ENCODE assay signal across 9 cellular contexts in the genomic region with DNA sequence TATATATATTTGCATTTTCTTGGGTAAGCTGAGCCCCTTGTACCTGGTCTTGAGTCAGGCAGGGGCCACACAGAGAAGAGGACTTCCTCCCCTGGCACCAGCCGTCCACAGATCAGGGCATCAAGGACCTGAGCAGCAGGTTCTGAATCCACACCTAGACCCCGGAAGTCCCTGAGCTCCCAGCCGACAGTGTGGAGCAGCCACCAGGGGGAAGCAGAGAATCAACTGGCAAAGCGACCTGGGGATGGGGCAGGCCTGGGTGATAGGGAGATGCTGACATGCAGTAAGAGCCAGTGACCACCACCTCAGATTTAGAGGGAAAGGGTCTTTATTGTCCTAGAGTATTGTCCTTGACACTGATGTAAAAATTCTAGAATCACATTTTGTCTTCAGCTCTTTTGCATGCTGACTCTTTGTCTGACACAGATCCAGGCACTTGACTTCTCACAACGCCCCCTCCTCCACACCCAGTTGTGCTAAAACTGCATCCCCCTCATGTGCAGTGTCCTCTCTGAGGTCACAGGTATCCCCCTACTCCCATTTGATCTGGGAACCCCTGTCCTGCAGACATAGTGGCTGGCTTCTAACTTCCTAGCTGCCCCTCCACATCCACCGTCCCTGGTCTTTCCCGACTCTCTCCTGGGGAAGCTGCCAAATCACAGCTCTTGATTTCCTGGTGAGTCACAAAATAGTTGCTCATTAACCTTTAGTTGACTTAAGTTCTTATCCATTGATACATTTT.
DNase-seq lines count a peak whose midpoint lies in the region; ATAC-seq, FAIRE-seq and TF ChIP-seq lines count a peak whose summit lies in the region.
"Had no signal": no experiment of that assay in that cellular context is flagged by ENCODE, and none has a peak within 500 bp of the region (broad histone marks: within the 10 kb centered on the region; RNA-seq: fewer than 3 reads in every experiment).

No MANE protein-coding gene starts in this region.

- TF ChIP-seq CTCF in endothelial cell (IDR thresholded peaks at IDR 0.05; ENCODE audit: unreplicated experiment) (peak; percentile 61), transverse colon (IDR thresholded peaks at IDR 0.05) (peak; percentile 57 to 72 (median 69))

- H3K27me3 Mint-ChIP-seq in activated CD8-positive, alpha-beta T cell treated with anti-CD3 and anti-CD28 coated beads, Interleukin-2, amount 10 ng/mL, durations not matched to agents 7 days and 5 days (ENCODE audit: low read depth), result peaks cover 6% of the 10 kb centered on the region
- H3K27me3 Mint-ChIP-seq in endothelial cell (ENCODE audit: unreplicated experiment), result peaks cover 8% of the 10 kb centered on the region
- H3K27me3 Mint-ChIP-seq in natural killer cell treated with Interleukin-12 subunit alpha and Interleukin-12 subunit beta and Interleukin-15 and Interleukin-18, amount 100 ng/mL, for 72 hours, result no peaks in the 10 kb centered on the region

- no peaks in the 10 kb centered on the region for H3K27me3 ChIP-seq in transverse colon

- in situ Hi-C loops in transverse colon (cut with MboI; ENCODE audit: low pct_ligation_motif_present in 1 of 4, low pct_unique_long_range_greater_than_20kb in 1 of 4, low sequenced_read_pairs in 3 of 4), result loop anchor here in 1 of 4 donors (25.0 kb wide), 1 partner anchor 134 kb away; the partner anchor contains the start of gene IGLL5

- H3K4me3 ChIP-seq in transverse colon, result no peak overlapping the region
- H3K4me3 ChIP-seq: psoas muscle had no signal

- 16 to 24% methylated on average over 2 to 7 of the region's 7 CpGs for WGBS in transverse colon (ENCODE audit: low coverage in 1 of 2), 2 donors

- POLR2A ChIA-PET in activated CD8-positive, alpha-beta T cell treated with anti-CD3 and anti-CD28 coated beads, Interleukin-2, amount 10 ng/mL, durations not matched to agents 7 days and 5 days (lab: Charles Lee), result interaction anchor here (0.8 kb wide), 1 partner anchor 30 kb away, joined by 5 read pairs; no protein-coding TSS in a partner anchor

- TF ChIP-seq EP300 in transverse colon (IDR thresholded peaks at IDR 0.05; ENCODE audit: low read depth), result no peak

- no peak overlapping the region for H3K4me3 Mint-ChIP-seq in activated CD8-positive, alpha-beta T cell treated with anti-CD3 and anti-CD28 coated beads, Interleukin-2, amount 10 ng/mL, durations not matched to agents 7 days and 5 days
- H3K4me3 Mint-ChIP-seq in endothelial cell (ENCODE audit: unreplicated experiment), result no peak overlapping the region
- no peak overlapping the region for H3K4me3 Mint-ChIP-seq in natural killer cell treated with Interleukin-12 subunit alpha and Interleukin-12 subunit beta and Interleukin-15 and Interleukin-18, amount 100 ng/mL, for 72 hours

- peak; percentile 97 for ATAC-seq in activated CD8-positive, alpha-beta T cell treated with anti-CD3 and anti-CD28 coated beads, Interleukin-2, amount 10 ng/mL, durations not matched to agents 7 days and 5 days
- peak; percentile 82 to 86 for ATAC-seq in natural killer cell treated with Interleukin-12 subunit alpha and Interleukin-12 subunit beta and Interleukin-15 and Interleukin-18, amount 100 ng/mL, for 72 hours
- ATAC-seq in HG03108 (IDR thresholded peaks at IDR 0.05; ENCODE audit: unreplicated experiment), result no peak

- H3K36me3 Mint-ChIP-seq in activated CD8-positive, alpha-beta T cell treated with anti-CD3 and anti-CD28 coated beads, Interleukin-2, amount 10 ng/mL, durations not matched to agents 7 days and 5 days (ENCODE audit: low read depth), result no peaks in the 10 kb centered on the region
- H3K36me3 Mint-ChIP-seq in endothelial cell (ENCODE audit: low read depth, unreplicated experiment), result no peaks in the 10 kb centered on the region
- no peaks in the 10 kb centered on the region for H3K36me3 Mint-ChIP-seq in natural killer cell treated with Interleukin-12 subunit alpha and Interleukin-12 subunit beta and Interleukin-15 and Interleukin-18, amount 100 ng/mL, for 72 hours

- H3K9me3 Mint-ChIP-seq in activated CD8-positive, alpha-beta T cell treated with anti-CD3 and anti-CD28 coated beads, Interleukin-2, amount 10 ng/mL, durations not matched to agents 7 days and 5 days (ENCODE audit: insufficient read depth), result no peaks in the 10 kb centered on the region
- H3K9me3 Mint-ChIP-seq in endothelial cell (ENCODE audit: unreplicated experiment), result no peaks in the 10 kb centered on the region
- H3K9me3 Mint-ChIP-seq in natural killer cell treated with Interleukin-12 subunit alpha and Interleukin-12 subunit beta and Interleukin-15 and Interleukin-18, amount 100 ng/mL, for 72 hours, result no peaks in the 10 kb centered on the region

- intact Hi-C loops in transverse colon (cut with DNase I; ENCODE audit: low total_unique reads), result no loop called here

- H3K9me3 ChIP-seq in transverse colon, result no peaks in the 10 kb centered on the region
- H3K9me3 ChIP-seq: psoas muscle had no signal

- FAIRE-seq in GM12891 (lab: Jason Lieb, UNC), result peak; percentile 94

- H3K36me3 ChIP-seq in transverse colon, result no peaks in the 10 kb centered on the region

- CTCF ChIA-PET in activated CD8-positive, alpha-beta T cell treated with anti-CD3 and anti-CD28 coated beads, Interleukin-2, amount 10 ng/mL, durations not matched to agents 7 days and 5 days (lab: Charles Lee), result interaction anchor here (0.5 to 9.4 kb wide), 55 partner anchors 10 to 642 kb away, joined by 3 to 134 read pairs (median 5); no protein-coding TSS in a partner anchor

- H3K4me1 ChIP-seq in transverse colon, result no peaks in the 10 kb centered on the region
- H3K4me1 ChIP-seq: psoas muscle had no signal

- TF ChIP-seq POLR2A in GM12891 (IDR thresholded peaks at IDR 0.05; ENCODE audit: low read depth, low read length) (no peak), transverse colon (IDR thresholded peaks at IDR 0.05) (no peak)

- DNase-seq in AG08395 (ENCODE audit: low spot score) (peak; percentile 48), GM12891 (ENCODE audit: insufficient read length, low spot score) (peak; percentile 76), NCI-H69 (lab: John Stamatoyannopoulos, UW) (peak; percentile 61), endothelial cell (ENCODE audit: low spot score) (peak; percentile 77), transverse colon (peak; percentile 79)
- DNase-seq in activated CD8-positive, alpha-beta T cell treated with anti-CD3 and anti-CD28 coated beads, Interleukin-2, amount 10 ng/mL, durations not matched to agents 7 days and 5 days, result peak; percentile 86
- DNase-seq in natural killer cell treated with Interleukin-12 subunit alpha and Interleukin-12 subunit beta and Interleukin-15 and Interleukin-18, amount 100 ng/mL, for 72 hours (ENCODE audit: low spot score), result peak; percentile 80

- no peak overlapping the region for H3K27ac ChIP-seq in transverse colon
- H3K27ac ChIP-seq: psoas muscle had no signal

- H3K27ac Mint-ChIP-seq in activated CD8-positive, alpha-beta T cell treated with anti-CD3 and anti-CD28 coated beads, Interleukin-2, amount 10 ng/mL, durations not matched to agents 7 days and 5 days, result no peak overlapping the region
- H3K27ac Mint-ChIP-seq in endothelial cell (ENCODE audit: unreplicated experiment), result no peak overlapping the region
- H3K27ac Mint-ChIP-seq in natural killer cell treated with Interleukin-12 subunit alpha and Interleukin-12 subunit beta and Interleukin-15 and Interleukin-18, amount 100 ng/mL, for 72 hours, result peak overlapping the region in 1 of 2 donors; percentile 58

- peaks cover 34% of the 10 kb centered on the region for H3K4me1 Mint-ChIP-seq in activated CD8-positive, alpha-beta T cell treated with anti-CD3 and anti-CD28 coated beads, Interleukin-2, amount 10 ng/mL, durations not matched to agents 7 days and 5 days (ENCODE audit: low read depth)
- H3K4me1 Mint-ChIP-seq in endothelial cell (ENCODE audit: unreplicated experiment), result peaks cover 2% of the 10 kb centered on the region
- peaks cover 41 to 50% of the 10 kb centered on the region in 2 donors for H3K4me1 Mint-ChIP-seq in natural killer cell treated with Interleukin-12 subunit alpha and Interleukin-12 subunit beta and Interleukin-15 and Interleukin-18, amount 100 ng/mL, for 72 hours (ENCODE audit: low read depth in 2 of 2)

TF ChIP-seq in GM12891, 5 proteins besides CTCF, POLR2A, EP300 and RAD21:
- TF ChIP-seq POU2F2 (IDR thresholded peaks at IDR 0.05; ENCODE audit: low read depth, low read length), result no peak
- no peak for TF ChIP-seq POLR2AphosphoS5 (IDR thresholded peaks at IDR 0.05; ENCODE audit: low read depth, low read length)
- TF ChIP-seq TAF1 (IDR thresholded peaks at IDR 0.05; ENCODE audit: low read depth, low read length), result no peak
- TF ChIP-seq PAX5 (IDR thresholded peaks at IDR 0.05; ENCODE audit: insufficient read depth, low read length, severe bottlenecking), result no peak
- TF ChIP-seq SPI1 (IDR thresholded peaks at IDR 0.05; ENCODE audit: low read depth, low read length), result no peak
